Comparison of ENCODE assay signal across 1 cellular context in genomic region chr10:31940839-31941653, GRCh38.
TF ChIP-seq lines count a peak whose summit lies in the region.

No MANE protein-coding gene starts in this region.

TF ChIP-seq in GM23338, 12 proteins besides CTCF, POLR2A, EP300 and RAD21 (continued from another document):
- TF ChIP-seq ZNF462 (CRISPR knock-in tag; IDR thresholded peaks at IDR 0.05) (no peak), ETS1 (IDR thresholded peaks at IDR 0.05) (no peak), JUNB (IDR thresholded peaks at IDR 0.05; ENCODE audit: unreplicated experiment) (no peak), EZH2 (IDR thresholded peaks at IDR 0.05; ENCODE audit: low read depth, unreplicated experiment) (no peak), STAT1 (IDR thresholded peaks at IDR 0.05; ENCODE audit: unreplicated experiment) (no peak), EZH2phosphoT487 (IDR thresholded peaks at IDR 0.05; ENCODE audit: unreplicated experiment) (no peak), REST (IDR thresholded peaks at IDR 0.05; ENCODE audit: unreplicated experiment) (no peak), ZNF114 (CRISPR knock-in tag; IDR thresholded peaks at IDR 0.05) (no peak), NANOG (IDR thresholded peaks at IDR 0.05; ENCODE audit: borderline replicate concordance) (no peak), POLR2AphosphoS5 (IDR thresholded peaks at IDR 0.05; ENCODE audit: low read depth) (no peak), ZNF331 (CRISPR knock-in tag; IDR thresholded peaks at IDR 0.05; ENCODE audit: low read depth) (no peak)
